In genomic region chr14:103209054-103209453, GRCh38 we compare ENCODE assay signal across 15 cellular contexts.
DNase-seq lines count a peak whose midpoint lies in the region; ATAC-seq and TF ChIP-seq lines count a peak whose summit lies in the region.
"Had no signal": no experiment of that assay in that cellular context is flagged by ENCODE, and none has a peak within 500 bp of the region (broad histone marks: within the 10 kb centered on the region; RNA-seq: fewer than 3 reads in every experiment).

No MANE protein-coding gene starts in this region.

- peaks cover 10% of the 10 kb centered on the region for H3K9me3 Mint-ChIP-seq in neural progenitor cell
- H3K9me3 Mint-ChIP-seq in T-helper 2 cell treated with Interferon-gamma antibody and Interleukin-4, amounts not matched to agents 5 μg/mL and 100 μg/mL, for 36 hours: peaks cover 8% of the 10 kb centered on the region

- H3K4me3 Mint-ChIP-seq in neural progenitor cell: peak overlapping the region; percentile 30
- no peak overlapping the region for H3K4me3 Mint-ChIP-seq in T-helper 2 cell treated with Interferon-gamma antibody and Interleukin-4, amounts not matched to agents 5 μg/mL and 100 μg/mL, for 36 hours
- H3K4me3 Mint-ChIP-seq: dendritic cell treated with granulocyte-macrophage colony-stimulating factor and Interleukin-4, amounts not matched to agents 40 ng/mL and 50 ng/mL, for 4 days had no signal

- H3F3A ChIP-seq in neural progenitor cell (ENCODE audit: low read depth): no peaks in the 10 kb centered on the region

- dilution Hi-C loops in IMR-90 (cut with HindIII; ENCODE audit: low sequenced_read_pairs, unreplicated experiment): no loop called here

- H3K27ac ChIP-seq in IMR-90 (ENCODE audit: insufficient read depth, low read length): no peak overlapping the region
- H3K27ac ChIP-seq in esophagus muscularis mucosa (replicated peaks in 1 of 4): peak overlapping the region; percentile 74 to 86 (median 80)
- no peak overlapping the region for H3K27ac ChIP-seq in neural progenitor cell
- H3K27ac ChIP-seq: BLaER1 had no signal

- no peaks in the 10 kb centered on the region for H3K9me1 ChIP-seq in IMR-90 (ENCODE audit: insufficient read depth, low read length)

- H2AFZ ChIP-seq in IMR-90 (replicated peaks; ENCODE audit: low read length, poor library complexity): peak overlapping the region; percentile 6
- H2AFZ ChIP-seq in neural progenitor cell (replicated peaks): no peak overlapping the region

- BruUV-seq in IMR-90 (replicated peaks; lab: Mats Ljungman, UMichigan): no TSS peak

- TF ChIP-seq POLR2A in IMR-90 (IDR thresholded peaks at IDR 0.05; ENCODE audit: low read depth, low read length) (no peak), esophagus muscularis mucosa (IDR thresholded peaks at IDR 0.05; ENCODE audit: low read depth) (no peak)

- H3K4me2 ChIP-seq in IMR-90 (ENCODE audit: low read depth, low read length) (no peak overlapping the region), neural progenitor cell (no peak overlapping the region)
- H3K4me2 ChIP-seq: BLaER1 had no signal

- peak overlapping the region; percentile 43 for H2BK5ac ChIP-seq in IMR-90 (ENCODE audit: low read depth, low read length, poor library complexity, severe bottlenecking)

- H4K5ac ChIP-seq in IMR-90 (ENCODE audit: low read depth, low read length): peak overlapping the region; percentile 58

- H3K4me1 Mint-ChIP-seq in neural progenitor cell: peaks cover 12% of the 10 kb centered on the region
- H3K4me1 Mint-ChIP-seq in T-helper 2 cell treated with Interferon-gamma antibody and Interleukin-4, amounts not matched to agents 5 μg/mL and 100 μg/mL, for 36 hours (ENCODE audit: low read depth): no peaks in the 10 kb centered on the region

- H3K27me3 ChIP-seq in IMR-90 (ENCODE audit: control insufficient read depth, insufficient read depth, low read length): peaks cover 27% of the 10 kb centered on the region
- H3K27me3 ChIP-seq in esophagus muscularis mucosa: peaks cover 0 to 22% (median 0%) of the 10 kb centered on the region in 4 donors
- H3K27me3 ChIP-seq in neural progenitor cell: peaks cover 45% of the 10 kb centered on the region
- H3K27me3 ChIP-seq: BLaER1 had no signal

- H2BK15ac ChIP-seq in IMR-90 (ENCODE audit: low read depth, low read length): 0 out of 3 replicates have a peak overlapping the region, but pooled peaks have one; percentile 36

- CTCF ChIA-PET in IMR-90 (lab: Yijun Ruan, JAX): interaction anchor here (0.7 to 0.8 kb wide), 3 partner anchors 8 to 105 kb away, joined by 3 read pairs; no protein-coding TSS in a partner anchor

- peaks cover 2% of the 10 kb centered on the region for H3K36me3 Mint-ChIP-seq in neural progenitor cell
- no peaks in the 10 kb centered on the region for H3K36me3 Mint-ChIP-seq in T-helper 2 cell treated with Interferon-gamma antibody and Interleukin-4, amounts not matched to agents 5 μg/mL and 100 μg/mL, for 36 hours (ENCODE audit: low read depth)
- H3K36me3 Mint-ChIP-seq: activated naive CD8-positive, alpha-beta T cell had no signal

- no peak for TF ChIP-seq CTCF in IMR-90 (conservative IDR thresholded peaks at IDR 0.05; ENCODE audit: low read depth, low read length)
- TF ChIP-seq CTCF in esophagus muscularis mucosa (IDR thresholded peaks at IDR 0.05): no peak
- TF ChIP-seq CTCF in neural progenitor cell (IDR thresholded peaks at IDR 0.05): peak; percentile 31

- H3K36me3 ChIP-seq in IMR-90 (ENCODE audit: control insufficient read depth, insufficient read depth, low read length) (no peaks in the 10 kb centered on the region), esophagus muscularis mucosa (no peaks in the 10 kb centered on the region), neural progenitor cell (no peaks in the 10 kb centered on the region)
- H3K36me3 ChIP-seq: upper lobe of left lung had no signal

- no peak for TF ChIP-seq EP300 in esophagus muscularis mucosa (IDR thresholded peaks at IDR 0.05)

- no peaks in the 10 kb centered on the region for H3K79me1 ChIP-seq in IMR-90 (ENCODE audit: low read depth in 1 of 2, low read length in 2 of 2)

- H4K8ac ChIP-seq in IMR-90 (ENCODE audit: low read depth in 2 of 2, low read length in 2 of 2): no peak overlapping the region; a peak in 1 of 4 replicates

- peak overlapping the region; percentile 60 for H3K4ac ChIP-seq in IMR-90 (ENCODE audit: low read depth, low read length)

- intact Hi-C loops in IMR-90 (cut with micrococcal nuclease) (no loop called here), esophagus muscularis mucosa (cut with DNase I) (no loop called here)

- no peak overlapping the region for H3K23ac ChIP-seq in IMR-90 (ENCODE audit: low read depth, low read length)

- ATAC-seq in IMR-90 (ENCODE audit: low read depth): no peak

- no peak overlapping the region for H3K56ac ChIP-seq in IMR-90 (ENCODE audit: extremely low read depth, insufficient read depth, low read length)

- in situ Hi-C loops in IMR-90 (cut with MboI; ENCODE audit: low sequenced_read_pairs): no loop called here

- H3K9ac ChIP-seq in IMR-90 (ENCODE audit: low read depth, low read length) (no peak overlapping the region), neural progenitor cell (no peak overlapping the region)
- H3K9ac ChIP-seq: BLaER1 had no signal

- WGBS in IMR-90 (ENCODE audit: extremely low coverage in 2 of 2, insufficient read length in 1 of 2), 2 experiments: no CpG with 5 or more reads among the region's 4 CpGs
- WGBS in esophagus muscularis mucosa: 37% methylated on average over 4 of the region's 4 CpGs

- H3K14ac ChIP-seq in IMR-90 (replicated peaks; ENCODE audit: low read depth, low read length): no peak overlapping the region

- H3K4me3 ChIP-seq in IMR-90 (ENCODE audit: insufficient read depth, low read depth, low read length) (no peak overlapping the region), esophagus muscularis mucosa (peak overlapping the region; percentile 52 to 69 (median 60)), neural progenitor cell (no peak overlapping the region)
- H3K4me3 ChIP-seq: BLaER1 had no signal

- DNase-seq in AG08395 (ENCODE audit: low spot score) (peak; percentile 36), IMR-90 (no peak), esophagus muscularis mucosa (ENCODE audit: extremely low spot score) (no peak), neural progenitor cell (ENCODE audit: low spot score) (no peak), NCI-H446 treated with DMSO at 0.1 percent for 48 hours (lab: John Stamatoyannopoulos, UW) (no peak)
- no peak for DNase-seq in T-helper 2 cell treated with Interferon-gamma antibody and Interleukin-4, amounts not matched to agents 5 μg/mL and 100 μg/mL, for 36 hours (ENCODE audit: low spot score)
- DNase-seq in activated CD4-positive, CD25-positive, alpha-beta regulatory T cell (lab: John Stamatoyannopoulos, UW): no peak
- DNase-seq in activated CD4-positive, alpha-beta T cell treated with anti-CD3 and anti-CD28 coated beads for 4 hours: no peak
- DNase-seq: foreskin melanocyte, NCI-H1436, SHP77, upper lobe of left lung had no signal

- TF ChIP-seq RAD21 in IMR-90 (IDR thresholded peaks at IDR 0.05; ENCODE audit: low read length): no peak

- H4K20me1 ChIP-seq in IMR-90 (ENCODE audit: insufficient read depth, low read length) (no peaks in the 10 kb centered on the region), neural progenitor cell (ENCODE audit: low read depth) (no peaks in the 10 kb centered on the region)
- H4K20me1 ChIP-seq: BLaER1 had no signal

- no peak overlapping the region for H3K27ac Mint-ChIP-seq in neural progenitor cell
- H3K27ac Mint-ChIP-seq in T-helper 2 cell treated with Interferon-gamma antibody and Interleukin-4, amounts not matched to agents 5 μg/mL and 100 μg/mL, for 36 hours: no peak overlapping the region
- H3K27ac Mint-ChIP-seq: activated naive CD8-positive, alpha-beta T cell; dendritic cell treated with granulocyte-macrophage colony-stimulating factor and Interleukin-4, amounts not matched to agents 40 ng/mL and 50 ng/mL, for 4 days had no signal

- POLR2A ChIA-PET in IMR-90 (lab: Charles Lee; ENCODE audit: unreplicated experiment): no interaction called here

- 0 out of 2 replicates have a peak overlapping the region, but pooled peaks have one; percentile 45 for H2BK120ac ChIP-seq in IMR-90 (ENCODE audit: low read depth, low read length)

- H2AK5ac ChIP-seq in IMR-90 (ENCODE audit: low read depth, low read length): peak overlapping the region; percentile 2; the same call in 1 of the 2 replicates

- H3K9me3 ChIP-seq in IMR-90 (ENCODE audit: control insufficient read depth, insufficient read depth, low read length) (peaks cover 15% of the 10 kb centered on the region), esophagus muscularis mucosa (peaks cover 0 to 11% (median 9%) of the 10 kb centered on the region in 4 donors), neural progenitor cell (ENCODE audit: low read depth) (no peaks in the 10 kb centered on the region)

- peaks cover 30% of the 10 kb centered on the region for H3K27me3 Mint-ChIP-seq in neural progenitor cell (ENCODE audit: insufficient read depth, low read depth)
- peaks cover 31% of the 10 kb centered on the region for H3K27me3 Mint-ChIP-seq in T-helper 2 cell treated with Interferon-gamma antibody and Interleukin-4, amounts not matched to agents 5 μg/mL and 100 μg/mL, for 36 hours (ENCODE audit: low read depth)

- H2BK20ac ChIP-seq in IMR-90 (ENCODE audit: low read depth, low read length): peak overlapping the region; percentile 42

- peak overlapping the region; percentile 66 for H2AK9ac ChIP-seq in IMR-90 (replicated peaks; ENCODE audit: low read depth, low read length, poor library complexity)

- peak overlapping the region; percentile 45 for H3K18ac ChIP-seq in IMR-90 (ENCODE audit: low read depth, low read length)

- no peaks in the 10 kb centered on the region for H3K79me2 ChIP-seq in neural progenitor cell (ENCODE audit: low read depth)

- H4K91ac ChIP-seq in IMR-90 (ENCODE audit: insufficient read depth, low read depth, low read length): no peak overlapping the region

- peaks cover 7% of the 10 kb centered on the region; the same call in 1 of the 2 replicates for H3K4me1 ChIP-seq in IMR-90 (ENCODE audit: control insufficient read depth, insufficient read depth, low read length)
- H3K4me1 ChIP-seq in esophagus muscularis mucosa: peaks cover 6 to 23% (median 20%) of the 10 kb centered on the region in 4 donors
- no peaks in the 10 kb centered on the region for H3K4me1 ChIP-seq in neural progenitor cell
- H3K4me1 ChIP-seq: BLaER1 had no signal

TF ChIP-seq in IMR-90, 13 proteins besides CTCF, POLR2A, EP300 and RAD21:
- TF ChIP-seq RCOR1 (IDR thresholded peaks at IDR 0.05; ENCODE audit: insufficient replicate concordance, low read length) (no peak), CEBPB (IDR thresholded peaks at IDR 0.05; ENCODE audit: low read depth, low read length) (no peak), NFE2L2 (IDR thresholded peaks at IDR 0.05; ENCODE audit: low read depth, low read length) (no peak), BHLHE40 (IDR thresholded peaks at IDR 0.05; ENCODE audit: low read depth, low read length) (no peak), SMC3 (IDR thresholded peaks at IDR 0.05; ENCODE audit: low read depth, low read length) (no peak)
TF ChIP-seq in IMR-90: peak in this region for 0.

Comparison
In these comparisons a context has a peak if more than half of its experiments do, and no peak if none do; other contexts are left out.
1. H3K27ac ChIP-seq: peak in esophagus muscularis mucosa (4 of 4); none in IMR-90 (single experiment) and neural progenitor cell (single experiment).
2. H3K4me3 ChIP-seq: peak in esophagus muscularis mucosa (4 of 4); none in IMR-90 (single experiment) and neural progenitor cell (single experiment).